Comparison of ENCODE assay signal across 8 cellular contexts in the genomic region with DNA sequence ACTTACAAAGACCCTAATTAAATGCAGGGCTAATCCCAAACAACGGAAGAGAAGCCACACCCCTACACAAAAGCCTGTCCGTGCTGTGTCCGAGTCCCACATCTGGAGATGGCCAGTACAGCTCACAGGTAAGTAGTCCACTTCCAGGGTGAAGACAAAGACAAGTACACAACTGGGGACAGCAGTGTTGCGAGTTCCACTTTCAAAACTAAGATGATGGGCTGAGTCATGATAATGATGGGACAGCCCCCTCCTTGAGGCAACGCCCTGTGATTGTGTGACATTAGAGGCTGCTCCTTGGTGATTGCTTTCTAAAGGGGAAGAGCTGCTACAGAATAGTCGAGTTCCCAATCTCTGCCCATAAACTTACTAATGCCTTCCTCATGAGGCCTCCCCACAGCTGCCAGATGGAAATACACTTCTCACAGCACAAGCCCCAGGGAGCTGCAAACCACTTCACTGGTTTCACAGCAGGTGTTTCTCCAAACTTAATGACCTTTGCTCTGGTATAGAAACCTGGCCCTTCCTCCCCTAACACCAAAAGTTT. TPM values are rescaled to one million over a fixed set of nuclear protein-coding genes. Genes with fewer than 3 reads are reported as not detected.
A peak's percentile ranks its signal among the peaks of the same experiment; 100 is the strongest.
DNase-seq lines count a peak whose midpoint lies in the region; ATAC-seq lines count a peak whose summit lies in the region.

No MANE protein-coding gene starts in this region.

- peaks cover 55% of the 10 kb centered on the region for H3K4me1 Mint-ChIP-seq in T-helper 2 cell treated with Interferon-gamma antibody and Interleukin-4, amounts not matched to agents 5 μg/mL and 100 μg/mL, for 36 hours (ENCODE audit: low read depth)
- peaks cover 11 to 16% of the 10 kb centered on the region in 2 donors for H3K4me1 Mint-ChIP-seq in natural killer cell treated with Interleukin-12 subunit alpha and Interleukin-12 subunit beta and Interleukin-15 and Interleukin-18, amount 100 ng/mL, for 72 hours (ENCODE audit: low read depth in 2 of 2)

- in situ Hi-C loops in G401 (cut with HindIII; ENCODE audit: low sequenced_read_pairs) = no loop called here

- H3K36me3 Mint-ChIP-seq in T-helper 2 cell treated with Interferon-gamma antibody and Interleukin-4, amounts not matched to agents 5 μg/mL and 100 μg/mL, for 36 hours (ENCODE audit: low read depth) = peaks cover 42% of the 10 kb centered on the region
- peaks cover 7% of the 10 kb centered on the region for H3K36me3 Mint-ChIP-seq in natural killer cell treated with Interleukin-12 subunit alpha and Interleukin-12 subunit beta and Interleukin-15 and Interleukin-18, amount 100 ng/mL, for 72 hours

- H3K27ac Mint-ChIP-seq in T-helper 2 cell treated with Interferon-gamma antibody and Interleukin-4, amounts not matched to agents 5 μg/mL and 100 μg/mL, for 36 hours = peak overlapping the region; percentile 96
- peak overlapping the region; percentile 9 to 74 for H3K27ac Mint-ChIP-seq in natural killer cell treated with Interleukin-12 subunit alpha and Interleukin-12 subunit beta and Interleukin-15 and Interleukin-18, amount 100 ng/mL, for 72 hours

- H3K27me3 Mint-ChIP-seq in T-helper 2 cell treated with Interferon-gamma antibody and Interleukin-4, amounts not matched to agents 5 μg/mL and 100 μg/mL, for 36 hours (ENCODE audit: low read depth) = no peaks in the 10 kb centered on the region
- H3K27me3 Mint-ChIP-seq in natural killer cell treated with Interleukin-12 subunit alpha and Interleukin-12 subunit beta and Interleukin-15 and Interleukin-18, amount 100 ng/mL, for 72 hours = no peaks in the 10 kb centered on the region

- no peaks in the 10 kb centered on the region for H3K9me3 Mint-ChIP-seq in T-helper 2 cell treated with Interferon-gamma antibody and Interleukin-4, amounts not matched to agents 5 μg/mL and 100 μg/mL, for 36 hours
- H3K9me3 Mint-ChIP-seq in natural killer cell treated with Interleukin-12 subunit alpha and Interleukin-12 subunit beta and Interleukin-15 and Interleukin-18, amount 100 ng/mL, for 72 hours = no peaks in the 10 kb centered on the region

- ATAC-seq in HG02970 (IDR thresholded peaks at IDR 0.05; ENCODE audit: low FRiP score, unreplicated experiment) = peak; percentile 67
- ATAC-seq in natural killer cell treated with Interleukin-12 subunit alpha and Interleukin-12 subunit beta and Interleukin-15 and Interleukin-18, amount 100 ng/mL, for 72 hours = peak; percentile 79 to 87

- H3K4me3 Mint-ChIP-seq in T-helper 2 cell treated with Interferon-gamma antibody and Interleukin-4, amounts not matched to agents 5 μg/mL and 100 μg/mL, for 36 hours = peak overlapping the region; percentile 73
- H3K4me3 Mint-ChIP-seq in natural killer cell treated with Interleukin-12 subunit alpha and Interleukin-12 subunit beta and Interleukin-15 and Interleukin-18, amount 100 ng/mL, for 72 hours = no peak overlapping the region

- DNase-seq in activated T-cell treated with anti-CD3 and anti-CD28 coated beads for 48 hours (ENCODE audit: low read depth) (peak; percentile 17), NCI-H1930 (lab: John Stamatoyannopoulos, UW) (no peak), G401 (ENCODE audit: low spot score) (no peak), SW480 (ENCODE audit: low spot score) (no peak)
- DNase-seq in activated T-cell treated with anti-CD3 and anti-CD28 coated beads, Interleukin-2, amount 50 U/mL, for 1 hour = no peak
- peak; percentile 69 for DNase-seq in T-helper 2 cell treated with Interferon-gamma antibody and Interleukin-4, amounts not matched to agents 5 μg/mL and 100 μg/mL, for 36 hours (ENCODE audit: low spot score)
- no peak for DNase-seq in natural killer cell treated with Interleukin-12 subunit alpha and Interleukin-12 subunit beta and Interleukin-15 and Interleukin-18, amount 100 ng/mL, for 72 hours (ENCODE audit: low spot score)

RNA-seq across cellular contexts. Expression of gene RFT1, which starts 27.6 kb away (rescaled TPM):
- 10 to 100 TPM; 33.1 to 51.6 TPM for total RNA-seq in natural killer cell treated with Interleukin-12 subunit alpha and Interleukin-12 subunit beta and Interleukin-15 and Interleukin-18, amount 100 ng/mL, for 72 hours
- 13.6 and 15.0 TPM in 2 replicates for total RNA-seq in G401 (2014; rRNA removed; shearing (Covaris generic))

RNA-seq across cellular contexts. Expression of gene SFMBT1, which starts 56.8 kb away (rescaled TPM):
- total RNA-seq in natural killer cell treated with Interleukin-12 subunit alpha and Interleukin-12 subunit beta and Interleukin-15 and Interleukin-18, amount 100 ng/mL, for 72 hours = 10 to 100 TPM; 20.0 to 25.5 TPM
- 1.2 and 3.6 TPM in 2 replicates for total RNA-seq in G401 (2014; rRNA removed; shearing (Covaris generic))

RNA-seq across cellular contexts. Expression of gene PRKCD, which starts 58.3 kb away (rescaled TPM):
- 10 to 100 TPM; 14.1 to 34.9 TPM for total RNA-seq in natural killer cell treated with Interleukin-12 subunit alpha and Interleukin-12 subunit beta and Interleukin-15 and Interleukin-18, amount 100 ng/mL, for 72 hours
- total RNA-seq in G401 (2014; rRNA removed; shearing (Covaris generic)) = 14.8 and 18.9 TPM in 2 replicates

Comparison
In these comparisons a context has a peak if more than half of its experiments do, and no peak if none do; other contexts are left out.
1. DNase-seq: peak in activated T-cell treated with anti-CD3 and anti-CD28 coated beads for 48 hours (single experiment) and T-helper 2 cell treated with Interferon-gamma antibody and Interleukin-4, amounts not matched to agents 5 μg/mL and 100 μg/mL, for 36 hours (single experiment); none in activated T-cell treated with anti-CD3 and anti-CD28 coated beads, Interleukin-2, amount 50 U/mL, for 1 hour (single experiment), natural killer cell treated with Interleukin-12 subunit alpha and Interleukin-12 subunit beta and Interleukin-15 and Interleukin-18, amount 100 ng/mL, for 72 hours (single experiment), NCI-H1930 (0 of 2), G401 (single experiment) and SW480 (single experiment).